In genomic region chr18:23682045-23682444, GRCh38 we compare ENCODE assay signal across 22 cellular contexts. TPM values are rescaled to one million over a fixed set of nuclear protein-coding genes. Genes with fewer than 3 reads are reported as not detected.
DNase-seq lines count a peak whose midpoint lies in the region; ATAC-seq, FAIRE-seq and TF ChIP-seq lines count a peak whose summit lies in the region.
"Had no signal": no experiment of that assay in that cellular context is flagged by ENCODE, and none has a peak within 500 bp of the region (broad histone marks: within the 10 kb centered on the region; RNA-seq: fewer than 3 reads in every experiment).

No MANE protein-coding gene starts in this region.

- H3K4me1 Mint-ChIP-seq in GM23338, result no peaks in the 10 kb centered on the region

- H3F3A ChIP-seq in GM23338 (replicated peaks; ENCODE audit: low read depth), result no peaks in the 10 kb centered on the region

- no peak overlapping the region for H3K27ac ChIP-seq in GM23338 (ENCODE audit: low read depth)
- H3K27ac ChIP-seq in endothelial cell of umbilical vein (ENCODE audit: insufficient read depth, low read depth, low read length), result no peak overlapping the region
- H3K27ac ChIP-seq in gastroesophageal sphincter, result no peak overlapping the region
- H3K27ac ChIP-seq: BLaER1, SK-N-MC had no signal

- H4K20me1 ChIP-seq in GM23338 (replicated peaks; ENCODE audit: insufficient read depth), result no peaks in the 10 kb centered on the region
- no peaks in the 10 kb centered on the region for H4K20me1 ChIP-seq in endothelial cell of umbilical vein (replicated peaks; ENCODE audit: control insufficient read depth, extremely low read depth, insufficient read depth, low read length)
- H4K20me1 ChIP-seq: BLaER1 had no signal

- no peaks in the 10 kb centered on the region for H3K9me1 ChIP-seq in endothelial cell of umbilical vein (replicated peaks; ENCODE audit: control insufficient read depth, extremely low read depth, insufficient read depth, low read length)

- peak; percentile 15 for ATAC-seq in GM18508 (IDR thresholded peaks at IDR 0.05; ENCODE audit: insufficient read depth, unreplicated experiment)
- ATAC-seq in GM23338, result no peak
- peak; percentile 5 for ATAC-seq in HG03175 (IDR thresholded peaks at IDR 0.05; ENCODE audit: unreplicated experiment)
- no peak for ATAC-seq in gastroesophageal sphincter
- no peak for ATAC-seq in GM19467 (IDR thresholded peaks at IDR 0.05; ENCODE audit: unreplicated experiment)
- ATAC-seq: CD8-positive, alpha-beta T cell; HCT116; K562 had no signal

- dilution Hi-C loops in endothelial cell of umbilical vein (cut with MboI; ENCODE audit: extremely low pct_ligation_motif_present, low sequenced_read_pairs), result no loop called here

- peaks cover 1% of the 10 kb centered on the region; the same call in 1 of the 2 replicates for H3K27me3 ChIP-seq in GM23338 (ENCODE audit: insufficient read depth)
- H3K27me3 ChIP-seq in endothelial cell of umbilical vein (ENCODE audit: control insufficient read depth in 2 of 2, insufficient read depth in 2 of 2, low read length in 2 of 2), result peaks cover 20 to 29% of the 10 kb centered on the region in 2 experiments
- H3K27me3 ChIP-seq in gastroesophageal sphincter, result no peaks in the 10 kb centered on the region
- H3K27me3 ChIP-seq: BLaER1 had no signal

- peak overlapping the region; percentile 9; the same call in 1 of the 2 replicates for H2AFZ ChIP-seq in GM23338
- H2AFZ ChIP-seq in endothelial cell of umbilical vein (ENCODE audit: low read depth, low read length), result no peak overlapping the region

- TF ChIP-seq CTCF in GM23338 (conservative IDR thresholded peaks at IDR 0.05; ENCODE audit: low read depth in 2 of 2), result no peak
- TF ChIP-seq CTCF in endothelial cell of umbilical vein (IDR thresholded peaks at IDR 0.05; ENCODE audit: extremely low read depth in 1 of 2, insufficient read depth in 1 of 2, low read depth in 1 of 2, low read length in 2 of 2), result no peak
- TF ChIP-seq CTCF in gastroesophageal sphincter (IDR thresholded peaks at IDR 0.05), result no peak

- H3K79me2 ChIP-seq in GM23338 (replicated peaks; ENCODE audit: insufficient read depth), result no peaks in the 10 kb centered on the region
- no peaks in the 10 kb centered on the region for H3K79me2 ChIP-seq in endothelial cell of umbilical vein (ENCODE audit: control insufficient read depth, insufficient read depth, low read length)

- CTCF ChIA-PET in endothelial cell of umbilical vein (lab: Charles Lee), result interaction anchor here (0.8 to 1.9 kb wide), 2 partner anchors 21 to 60 kb away, joined by 4 to 9 read pairs; no protein-coding TSS in a partner anchor

- no peak overlapping the region for H3K27ac Mint-ChIP-seq in GM23338
- H3K27ac Mint-ChIP-seq: CD8-positive, alpha-beta T cell; T-helper 2 cell treated with Interferon-gamma antibody and Interleukin-4, amounts not matched to agents 5 μg/mL and 100 μg/mL, for 36 hours had no signal

- no peaks in the 10 kb centered on the region for H3K9me3 Mint-ChIP-seq in GM23338
- H3K9me3 Mint-ChIP-seq: CD8-positive, alpha-beta T cell; T-helper 2 cell treated with Interferon-gamma antibody and Interleukin-4, amounts not matched to agents 5 μg/mL and 100 μg/mL, for 36 hours had no signal

- TF ChIP-seq POLR2A in endothelial cell of umbilical vein (IDR thresholded peaks at IDR 0.05; ENCODE audit: low read depth, low read length), result no peak
- TF ChIP-seq POLR2A in gastroesophageal sphincter (IDR thresholded peaks at IDR 0.05), result no peak

- intact Hi-C loops in endothelial cell of umbilical vein (cut with micrococcal nuclease), result no loop called here

- no peaks in the 10 kb centered on the region for H3K27me3 Mint-ChIP-seq in GM23338 (ENCODE audit: insufficient read depth, low read depth, poor library complexity)

- 44 to 100% methylated on average over 2 of the region's 2 CpGs for WGBS in gastroesophageal sphincter (ENCODE audit: low coverage in 1 of 2), 2 donors

- H3K4me2 ChIP-seq in GM23338 (no peak overlapping the region), endothelial cell of umbilical vein (ENCODE audit: insufficient read depth, low read length) (no peak overlapping the region)
- H3K4me2 ChIP-seq: BLaER1 had no signal

- H3K4me1 ChIP-seq in GM23338 (ENCODE audit: insufficient read depth), result no peaks in the 10 kb centered on the region
- H3K4me1 ChIP-seq in endothelial cell of umbilical vein (ENCODE audit: control insufficient read depth, extremely low read depth, insufficient read depth, low read length), result no peaks in the 10 kb centered on the region
- peaks cover 0 to 7% (median 0%) of the 10 kb centered on the region in 3 donors for H3K4me1 ChIP-seq in gastroesophageal sphincter
- H3K4me1 ChIP-seq: BLaER1 had no signal

- POLR2A ChIA-PET in endothelial cell of umbilical vein (lab: Charles Lee), result no interaction called here

- H3K4me3 ChIP-seq in GM23338 (no peak overlapping the region), endothelial cell of umbilical vein (replicated peaks in 1 of 3; ENCODE audit: insufficient read depth in 1 of 3, low read depth in 1 of 3, low read length in 3 of 3) (no peak overlapping the region), gastroesophageal sphincter (no peak overlapping the region)
- H3K4me3 ChIP-seq: BLaER1, K562, SK-N-MC had no signal

- FAIRE-seq in endothelial cell of umbilical vein (lab: Jason Lieb, UNC), result peak; percentile 8
- FAIRE-seq: K562 had no signal

- H3K36me3 ChIP-seq in GM23338 (ENCODE audit: insufficient read depth) (no peaks in the 10 kb centered on the region), endothelial cell of umbilical vein (ENCODE audit: control insufficient read depth in 2 of 2, extremely low read depth in 1 of 2, insufficient read depth in 2 of 2, low read length in 2 of 2) (no peaks in the 10 kb centered on the region), gastroesophageal sphincter (no peaks in the 10 kb centered on the region)
- H3K36me3 ChIP-seq: BLaER1 had no signal

- no peak overlapping the region for H3K9ac ChIP-seq in endothelial cell of umbilical vein (replicated peaks; ENCODE audit: extremely low read depth, insufficient read depth, low read length)
- H3K9ac ChIP-seq: BLaER1 had no signal

- DNase-seq in GM23338 (ENCODE audit: low spot score), result no peak
- DNase-seq in endothelial cell of umbilical vein (ENCODE audit: low read depth, low spot score), result no peak
- DNase-seq in NCI-H2107 (lab: John Stamatoyannopoulos, UW), result no peak
- no peak for DNase-seq in DMS 273 treated with DMSO at 0.1 percent for 48 hours (lab: John Stamatoyannopoulos, UW)
- DNase-seq: CD8-positive, alpha-beta T cell; NCI-H1092 treated with DMSO at 0.1 percent for 48 hours; NCI-H146; NCI-H2029 treated with DMSO at 0.1 percent for 48 hours; NCI-H510A; NCI-H748 treated with DMSO at 0.1 percent for 48 hours; NK-92 treated with Interleukin-12 subunit alpha and Interleukin-12 subunit beta, amount 100 ng/mL, for 24 hours; Right ventricle myocardium superior had no signal

- H3K4me3 Mint-ChIP-seq in GM23338, result no peak overlapping the region
- H3K4me3 Mint-ChIP-seq: CD8-positive, alpha-beta T cell; T-helper 2 cell treated with Interferon-gamma antibody and Interleukin-4, amounts not matched to agents 5 μg/mL and 100 μg/mL, for 36 hours had no signal

- BruUV-seq in endothelial cell of umbilical vein (replicated peaks; lab: Mats Ljungman, UMichigan), result no TSS peak

- no peaks in the 10 kb centered on the region for H3K36me3 Mint-ChIP-seq in GM23338 (ENCODE audit: low read depth)
- H3K36me3 Mint-ChIP-seq: CD8-positive, alpha-beta T cell had no signal

- peaks cover 5% of the 10 kb centered on the region; the same call in 1 of the 2 replicates for H3K9me2 ChIP-seq in GM23338 (ENCODE audit: insufficient read depth)

- H3K9me3 ChIP-seq in endothelial cell of umbilical vein (replicated peaks; ENCODE audit: control insufficient read depth, insufficient read depth, low read length) (no peaks in the 10 kb centered on the region), gastroesophageal sphincter (no peaks in the 10 kb centered on the region)
- H3K9me3 ChIP-seq: BLaER1 had no signal

- TF ChIP-seq EP300 in gastroesophageal sphincter (IDR thresholded peaks at IDR 0.05), result no peak

TF ChIP-seq in GM23338, 12 proteins besides CTCF, POLR2A, EP300 and RAD21 (continues in another document):
- TF ChIP-seq STAT1 (IDR thresholded peaks at IDR 0.05; ENCODE audit: unreplicated experiment), result no peak

TF ChIP-seq in endothelial cell of umbilical vein, 7 proteins besides CTCF, POLR2A, EP300 and RAD21 (continues in another document):
- TF ChIP-seq JUN (IDR thresholded peaks at IDR 0.05; ENCODE audit: borderline replicate concordance, insufficient read depth, insufficient read length, low read depth), result no peak
- TF ChIP-seq MYC (IDR thresholded peaks at IDR 0.05; ENCODE audit: low read depth, low read length), result no peak
- TF ChIP-seq, protein P1, sequence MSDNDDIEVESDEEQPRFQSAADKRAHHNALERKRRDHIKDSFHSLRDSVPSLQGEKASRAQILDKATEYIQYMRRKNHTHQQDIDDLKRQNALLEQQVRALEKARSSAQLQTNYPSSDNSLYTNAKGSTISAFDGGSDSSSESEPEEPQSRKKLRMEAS (IDR thresholded peaks at IDR 0.05; ENCODE audit: insufficient read depth, insufficient read length), result no peak

RNA-seq across cellular contexts. Expression of gene LAMA3, which starts 7.2 kb away (rescaled TPM):
- total RNA-seq in GM23338 (2014; rRNA removed; shearing (Covaris generic)), result 2.6 and 4.9 TPM in 2 replicates
- 3.3 and 3.9 TPM in 2 replicates for polyA plus RNA-seq in GM23338 (2016; fragmentation: Nextera tagmentation; extraction: Ambion mirVana)
- 7.1 and 12.3 TPM in 2 replicates for total RNA-seq in endothelial cell of umbilical vein
- 2.5 and 2.6 TPM in 2 replicates for polyA plus RNA-seq in endothelial cell of umbilical vein
- polyA plus RNA-seq in endothelial cell of umbilical vein (2011; cell fraction: cytosol; rRNA removed), result 1.9 and 2.5 TPM in 2 replicates
- 8.4 and 9.3 TPM in 2 replicates for polyA plus RNA-seq in endothelial cell of umbilical vein (2011; cell fraction: nucleus; rRNA removed)
- polyA plus RNA-seq in endothelial cell of umbilical vein (2012), result 8.0 and 8.9 TPM in 2 replicates
- polyA minus RNA-seq in endothelial cell of umbilical vein, result 5.5 and 6.1 TPM in 2 replicates
- 9.4 TPM for polyA minus RNA-seq in endothelial cell of umbilical vein (2011; cell fraction: cytosol; rRNA and poly(A)+ RNA removed)
- 7.0 and 10.4 TPM in 2 replicates for polyA minus RNA-seq in endothelial cell of umbilical vein (2011; cell fraction: nucleus; rRNA and poly(A)+ RNA removed)
- total RNA-seq in gastroesophageal sphincter, result 10 to 100 TPM in 1 of 4 donors, 1 to 10 TPM in 3; 8.3 to 13.5 (median 9.5) TPM
- total RNA-seq: CD8-positive, alpha-beta T cell had no signal
- polyA plus RNA-seq: K562 had no signal

RNA-seq across cellular contexts. Expression of gene ANKRD29, which starts 19.3 kb away (rescaled TPM):
- 6.6 and 16.9 TPM in 2 replicates for total RNA-seq in GM23338 (2014; rRNA removed; shearing (Covaris generic))
- polyA plus RNA-seq in GM23338 (2016; fragmentation: Nextera tagmentation; extraction: Ambion mirVana), result 36.6 and 38.2 TPM in 2 replicates
- 1.2 and 2.6 TPM in 2 replicates for total RNA-seq in endothelial cell of umbilical vein
- polyA plus RNA-seq in endothelial cell of umbilical vein, result 0.03 and 0.18 TPM in 2 replicates
- polyA plus RNA-seq in endothelial cell of umbilical vein (2011; cell fraction: cytosol; rRNA removed), result 0.10 and 0.13 TPM in 2 replicates
- 0.57 and 0.63 TPM in 2 replicates for polyA plus RNA-seq in endothelial cell of umbilical vein (2011; cell fraction: nucleus; rRNA removed)
- polyA plus RNA-seq in endothelial cell of umbilical vein (2012), result 1.2 and 1.8 TPM in 2 replicates
- not detected in 2 replicates for polyA minus RNA-seq in endothelial cell of umbilical vein
- polyA minus RNA-seq in endothelial cell of umbilical vein (2011; cell fraction: cytosol; rRNA and poly(A)+ RNA removed), result 7.8 TPM
- 0.14 TPM in 1 of 2 replicates, not detected in the other for polyA minus RNA-seq in endothelial cell of umbilical vein (2011; cell fraction: nucleus; rRNA and poly(A)+ RNA removed)
- total RNA-seq in gastroesophageal sphincter, result 10 to 100 TPM in 2 of 4 donors, 1 to 10 TPM in 2; 3.5 to 19.3 (median 10.5) TPM
- total RNA-seq: CD8-positive, alpha-beta T cell; OCI-LY7 had no signal
- polyA plus RNA-seq: K562 had no signal

Comparison
In these comparisons a context has a peak if more than half of its experiments do, and no peak if none do; other contexts are left out.
1. ATAC-seq: peak in GM18508 (single experiment) and HG03175 (single experiment); none in GM23338 (single experiment), gastroesophageal sphincter (single experiment) and GM19467 (single experiment).